20 cellular contexts compared by ENCODE assay signal in the genomic region with DNA sequence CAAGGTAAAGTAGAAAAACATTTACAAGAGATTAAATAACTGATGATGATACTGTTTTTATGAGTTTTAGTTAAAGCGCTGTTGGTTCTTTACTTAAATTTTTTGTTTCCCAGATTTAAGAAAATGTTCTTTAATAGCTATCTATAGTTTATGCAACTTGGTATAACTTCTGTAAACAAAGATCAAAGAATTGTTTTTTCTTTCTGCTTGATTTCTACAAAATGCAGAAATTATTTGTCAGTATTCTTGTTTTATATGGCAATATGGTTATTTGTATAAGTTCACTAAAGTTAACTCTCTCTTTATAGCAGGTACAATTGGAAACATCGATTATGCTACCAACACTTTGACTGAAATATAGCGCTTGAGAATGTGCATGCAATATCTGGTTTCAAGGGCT.
DNase-seq lines count a peak whose midpoint lies in the region; FAIRE-seq and TF ChIP-seq lines count a peak whose summit lies in the region.
"Had no signal": no experiment of that assay in that cellular context is flagged by ENCODE, and none has a peak within 500 bp of the region (broad histone marks: within the 10 kb centered on the region; RNA-seq: fewer than 3 reads in every experiment).

No MANE protein-coding gene starts in this region.

- H3K18ac ChIP-seq in mesendoderm (ENCODE audit: low read length) = no peak overlapping the region

- no peaks in the 10 kb centered on the region for H4K20me1 ChIP-seq in MM.1S (ENCODE audit: insufficient read depth, low read length)
- H4K20me1 ChIP-seq: BLaER1 had no signal

- H2BK120ac ChIP-seq in mesendoderm (ENCODE audit: low read depth, low read length) = no peak overlapping the region

- H3K4me1 ChIP-seq in mesendoderm (ENCODE audit: control insufficient read depth, low read depth, low read length) = no peaks in the 10 kb centered on the region
- H3K4me1 ChIP-seq in MM.1S (ENCODE audit: low read length) = no peaks in the 10 kb centered on the region
- H3K4me1 ChIP-seq: A549, BE2C, BLaER1 had no signal

- no peaks in the 10 kb centered on the region for H3F3A ChIP-seq in MM.1S (ENCODE audit: insufficient read depth, low read length)

- H2BK5ac ChIP-seq in mesendoderm (ENCODE audit: low read length) = no peak overlapping the region

- H3K4ac ChIP-seq in mesendoderm (ENCODE audit: low read depth, low read length) = no peak overlapping the region

- H3K9me2 ChIP-seq in MM.1S (replicated peaks; ENCODE audit: insufficient read depth, low read length) = no peaks in the 10 kb centered on the region

- H3K79me1 ChIP-seq in mesendoderm (ENCODE audit: low read length) = no peaks in the 10 kb centered on the region

- no peak overlapping the region for H2AFZ ChIP-seq in MM.1S (ENCODE audit: low read length)

- H3K23ac ChIP-seq in mesendoderm (ENCODE audit: low read length) = no peak overlapping the region

- H3K36me3 ChIP-seq in mesendoderm (ENCODE audit: control insufficient read depth, insufficient read depth, low read length) = no peaks in the 10 kb centered on the region
- no peaks in the 10 kb centered on the region for H3K36me3 ChIP-seq in MM.1S (replicated peaks; ENCODE audit: insufficient read depth, low read length)
- H3K36me3 ChIP-seq: BE2C, BLaER1 had no signal

- no peak overlapping the region for H2AK5ac ChIP-seq in mesendoderm (ENCODE audit: low read length)

- H3K4me2 ChIP-seq in mesendoderm (ENCODE audit: low read length) = no peak overlapping the region
- no peak overlapping the region for H3K4me2 ChIP-seq in MM.1S (ENCODE audit: low read depth, low read length)
- H3K4me2 ChIP-seq: A549, BLaER1 had no signal

- no CpG with 5 or more reads among the region's 3 CpGs for WGBS in mesendoderm (ENCODE audit: extremely low coverage, insufficient coverage, low lambda C conversion rate)

- peak; percentile 82 for FAIRE-seq in G401.6 (lab: Jason Lieb, UNC)
- FAIRE-seq: A549, GM12878, GM12892, GM18507, GM19239 had no signal

- no peak for TF ChIP-seq CTCF in MM.1S (IDR thresholded peaks at IDR 0.05; ENCODE audit: low read length)

- H4K8ac ChIP-seq in mesendoderm (ENCODE audit: low read depth, low read length) = no peak overlapping the region

- H3K9me3 ChIP-seq in MM.1S (replicated peaks; ENCODE audit: insufficient read depth, low read length) = no peaks in the 10 kb centered on the region
- H3K9me3 ChIP-seq: A549, BE2C, BLaER1 had no signal

- H3K4me3 ChIP-seq in mesendoderm (ENCODE audit: low read length) (no peak overlapping the region), MM.1S (ENCODE audit: low read length) (no peak overlapping the region)
- H3K4me3 ChIP-seq: A549, BLaER1, GM12878 had no signal

- H2BK15ac ChIP-seq in mesendoderm (replicated peaks; ENCODE audit: low read depth) = no peak overlapping the region

- no peak overlapping the region for H3K9ac ChIP-seq in mesendoderm (ENCODE audit: low read length)
- no peak overlapping the region for H3K9ac ChIP-seq in MM.1S (ENCODE audit: low read length)
- H3K9ac ChIP-seq: BLaER1 had no signal

- H3K56ac ChIP-seq in mesendoderm (ENCODE audit: low read length) = no peak overlapping the region

- DNase-seq in OCI-M1 (lab: John Stamatoyannopoulos, UW) (peak; percentile 5), mesendoderm (peak; percentile 0), HK-2 (ENCODE audit: unreplicated experiment) (no peak), MM.1S (no peak)
- DNase-seq: BE2C; C1 segment of cervical spinal cord; CD4-positive, alpha-beta memory T cell; CD4-positive, CD25-positive, alpha-beta regulatory T cell; CD8-positive, alpha-beta memory T cell; COR-L47; DMS79 treated with DMSO at 0.1 percent for 48 hours; GDM1 had no signal

- H4K5ac ChIP-seq in mesendoderm (ENCODE audit: low read length) = no peak overlapping the region

- H3K79me2 ChIP-seq in mesendoderm (ENCODE audit: control insufficient read depth, insufficient read depth, low read length) (no peaks in the 10 kb centered on the region), MM.1S (ENCODE audit: low read length) (no peaks in the 10 kb centered on the region)

- H3K27ac ChIP-seq in mesendoderm (ENCODE audit: low read depth, low read length) (no peak overlapping the region), MM.1S (ENCODE audit: low read length) (no peak overlapping the region)
- H3K27ac ChIP-seq: 22Rv1, A549, BLaER1 had no signal

- no peaks in the 10 kb centered on the region for H3K27me3 ChIP-seq in mesendoderm (ENCODE audit: insufficient read depth, low read length, poor library complexity)
- no peaks in the 10 kb centered on the region for H3K27me3 ChIP-seq in MM.1S (replicated peaks; ENCODE audit: insufficient read depth, low read length)
- H3K27me3 ChIP-seq: BE2C, BLaER1 had no signal

Comparison
In these comparisons a context has a peak if more than half of its experiments do, and no peak if none do; other contexts are left out.
1. DNase-seq: peak in OCI-M1 (single experiment) and mesendoderm (single experiment); none in HK-2 (single experiment) and MM.1S (single experiment).